In the genomic region with DNA sequence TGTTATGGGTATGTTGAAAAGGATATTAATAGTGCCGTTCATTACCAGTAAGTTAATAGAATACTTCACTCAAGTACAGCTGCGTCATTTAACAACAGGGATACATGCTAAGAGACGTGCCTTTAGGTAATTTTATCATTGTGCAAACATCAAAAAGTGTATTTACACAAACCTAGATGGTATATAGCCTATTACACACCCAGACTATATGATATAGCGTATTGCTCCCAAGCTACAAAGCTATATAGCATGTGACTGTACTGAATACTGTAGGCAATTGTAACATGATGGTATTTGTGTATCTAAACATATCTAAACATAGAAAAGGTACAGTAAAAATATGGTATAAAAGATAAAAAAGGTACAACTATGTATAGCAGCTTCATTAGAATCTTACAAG, we compare ENCODE assay signal across 25 cellular contexts. TPM values are rescaled to one million over a fixed set of nuclear protein-coding genes. Genes with fewer than 3 reads are reported as not detected.
DNase-seq lines count a peak whose midpoint lies in the region; ATAC-seq, FAIRE-seq and TF ChIP-seq lines count a peak whose summit lies in the region.
"Had no signal": no experiment of that assay in that cellular context is flagged by ENCODE, and none has a peak within 500 bp of the region (broad histone marks: within the 10 kb centered on the region; RNA-seq: fewer than 3 reads in every experiment).

No MANE protein-coding gene starts in this region.

- H3K27ac ChIP-seq in A549 (no peak overlapping the region), PC-3 (ENCODE audit: low read length) (no peak overlapping the region), neural progenitor cell (no peak overlapping the region)
- H3K27ac ChIP-seq: 22Rv1, BLaER1 had no signal

- H2AFZ ChIP-seq in PC-3 (ENCODE audit: low read length) (no peak overlapping the region), neural progenitor cell (replicated peaks) (no peak overlapping the region)

- POLR2A ChIA-PET in A549 (lab: Yijun Ruan, JAX): no interaction called here
- POLR2A ChIA-PET in PC-3 (lab: Charles Lee; ENCODE audit: unreplicated experiment): interaction anchor here (0.6 kb wide), 1 partner anchor 486 kb away, joined by 4 read pairs; no protein-coding TSS in a partner anchor

- CTCF ChIA-PET in A549 (lab: Yijun Ruan, JAX): interaction anchor here (0.6 to 3.0 kb wide), 17 partner anchors 8 to 1717 kb away, joined by 3 to 17 read pairs (median 5); a partner anchor contains a TSS
- CTCF ChIA-PET in PC-3 (lab: Charles Lee): interaction anchor here (0.6 to 2.0 kb wide), 3 partner anchors 11 to 366 kb away, joined by 3 to 15 read pairs (median 10); a partner anchor contains a TSS
- CTCF ChIA-PET in Calu3 (lab: Charles Lee): interaction anchor here (0.9 to 2.1 kb wide), 2 partner anchors 147 to 359 kb away, joined by 3 to 10 read pairs; no protein-coding TSS in a partner anchor

- H3K4me2 ChIP-seq in A549 (no peak overlapping the region), PC-3 (ENCODE audit: low read length) (no peak overlapping the region), neural progenitor cell (no peak overlapping the region)
- H3K4me2 ChIP-seq: BLaER1 had no signal

- no peaks in the 10 kb centered on the region for H3K9me3 ChIP-seq in A549
- no peaks in the 10 kb centered on the region for H3K9me3 ChIP-seq in PC-3 (ENCODE audit: low read length)
- H3K9me3 ChIP-seq in mucosa of descending colon: peaks cover 1% of the 10 kb centered on the region
- H3K9me3 ChIP-seq in neural progenitor cell (ENCODE audit: low read depth): peaks cover 3% of the 10 kb centered on the region
- H3K9me3 ChIP-seq: BE2C, BLaER1 had no signal

- H3K4me3 Mint-ChIP-seq in Calu3 (ENCODE audit: low read depth, unreplicated experiment) (no peak overlapping the region), neural progenitor cell (no peak overlapping the region)
- H3K4me3 Mint-ChIP-seq: CD14-positive monocyte; CD4-positive, alpha-beta memory T cell; CD4-positive, CD25-positive, alpha-beta regulatory T cell; CD8-positive, alpha-beta memory T cell had no signal

- FAIRE-seq in A549 (lab: Jason Lieb, UNC): peak; percentile 7
- FAIRE-seq: D721Med, GM12892, GM18507 had no signal

- H3K27me3 ChIP-seq in PC-3 (ENCODE audit: low read length) (peaks cover 15% of the 10 kb centered on the region), neural progenitor cell (no peaks in the 10 kb centered on the region)
- H3K27me3 ChIP-seq: BE2C, BLaER1 had no signal

- 3% methylated on average over 4 of the region's 4 CpGs for WGBS in A549 (ENCODE audit: missing lambda C conversion rate)

- H3K4me3 ChIP-seq in A549: no peak overlapping the region
- no peak overlapping the region for H3K4me3 ChIP-seq in PC-3 (ENCODE audit: low read length)
- no peak overlapping the region for H3K4me3 ChIP-seq in mucosa of descending colon
- H3K4me3 ChIP-seq in neural progenitor cell: no peak overlapping the region
- H3K4me3 ChIP-seq: BLaER1, GM12878 had no signal

- H3K36me3 Mint-ChIP-seq in Calu3 (ENCODE audit: insufficient read depth, unreplicated experiment) (no peaks in the 10 kb centered on the region), neural progenitor cell (no peaks in the 10 kb centered on the region)
- H3K36me3 Mint-ChIP-seq: CD14-positive monocyte; CD4-positive, alpha-beta memory T cell; CD4-positive, CD25-positive, alpha-beta regulatory T cell; CD8-positive, alpha-beta memory T cell had no signal

- no peak for DNase-seq in A549 (ENCODE audit: low read depth in 1 of 2, low spot score in 1 of 2)
- DNase-seq in PC-3: no peak
- DNase-seq in left colon: no peak
- no peak for DNase-seq in mucosa of descending colon
- no peak for DNase-seq in KBM-7
- DNase-seq in Calu3: no peak
- no peak for DNase-seq in nucleus accumbens (lab: John Stamatoyannopoulos, UW)
- no peak for DNase-seq in neural progenitor cell (ENCODE audit: low spot score)
- DNase-seq: BE2C; C1 segment of cervical spinal cord; CD4-positive, alpha-beta memory T cell; CD4-positive, CD25-positive, alpha-beta regulatory T cell; CD8-positive, alpha-beta memory T cell; COR-L47; DMS153; DMS79; DND-41; GDM1 had no signal

- no peaks in the 10 kb centered on the region for H3K4me1 Mint-ChIP-seq in Calu3 (ENCODE audit: low read depth, unreplicated experiment)
- H3K4me1 Mint-ChIP-seq in neural progenitor cell: no peaks in the 10 kb centered on the region
- H3K4me1 Mint-ChIP-seq: CD14-positive monocyte; CD4-positive, alpha-beta memory T cell; CD4-positive, CD25-positive, alpha-beta regulatory T cell; CD8-positive, alpha-beta memory T cell had no signal

- H3K4me1 ChIP-seq in A549: no peaks in the 10 kb centered on the region
- no peaks in the 10 kb centered on the region for H3K4me1 ChIP-seq in PC-3 (ENCODE audit: insufficient read depth, low read length)
- peaks cover 5% of the 10 kb centered on the region for H3K4me1 ChIP-seq in mucosa of descending colon (ENCODE audit: low read depth)
- H3K4me1 ChIP-seq in neural progenitor cell: no peaks in the 10 kb centered on the region
- H3K4me1 ChIP-seq: BE2C, BLaER1 had no signal

- H3K9me3 Mint-ChIP-seq in Calu3 (ENCODE audit: low read depth, unreplicated experiment) (peaks cover 2% of the 10 kb centered on the region), neural progenitor cell (no peaks in the 10 kb centered on the region)
- H3K9me3 Mint-ChIP-seq: CD4-positive, CD25-positive, alpha-beta regulatory T cell; CD8-positive, alpha-beta memory T cell had no signal

- TF ChIP-seq EP300 in A549 (IDR thresholded peaks at IDR 0.05): no peak

- in situ Hi-C loops in KBM-7 (cut with MboI; ENCODE audit: low pct_unique_long_range_greater_than_20kb, low sequenced_read_pairs): no loop called here

- H4K20me1 ChIP-seq in PC-3 (ENCODE audit: low read length): no peaks in the 10 kb centered on the region
- no peaks in the 10 kb centered on the region for H4K20me1 ChIP-seq in neural progenitor cell (ENCODE audit: low read depth)
- H4K20me1 ChIP-seq: BLaER1 had no signal

- TF ChIP-seq CTCF in A549 (IDR thresholded peaks at IDR 0.05): no peak
- TF ChIP-seq CTCF in PC-3 (conservative IDR thresholded peaks at IDR 0.05; ENCODE audit: low read depth, low read length): no peak
- no peak for TF ChIP-seq CTCF in mucosa of descending colon (IDR thresholded peaks at IDR 0.05)
- TF ChIP-seq CTCF in Calu3 (IDR thresholded peaks at IDR 0.05; ENCODE audit: unreplicated experiment): no peak
- TF ChIP-seq CTCF in neural progenitor cell (IDR thresholded peaks at IDR 0.05): no peak

- H3K27me3 Mint-ChIP-seq in Calu3 (ENCODE audit: unreplicated experiment): no peaks in the 10 kb centered on the region
- H3K27me3 Mint-ChIP-seq in neural progenitor cell (ENCODE audit: insufficient read depth, low read depth): no peaks in the 10 kb centered on the region
- H3K27me3 Mint-ChIP-seq: CD8-positive, alpha-beta memory T cell had no signal

- no peak for TF ChIP-seq RAD21 in A549 (conservative IDR thresholded peaks at IDR 0.05 in 1 of 2, IDR thresholded peaks at IDR 0.05 in 1 of 2)

- H3K27ac Mint-ChIP-seq in Calu3 (ENCODE audit: unreplicated experiment) (no peak overlapping the region), neural progenitor cell (no peak overlapping the region)
- H3K27ac Mint-ChIP-seq: CD14-positive monocyte; CD4-positive, alpha-beta memory T cell; CD4-positive, CD25-positive, alpha-beta regulatory T cell; CD8-positive, alpha-beta memory T cell had no signal

- BruUV-seq in PC-3 (replicated peaks; lab: Mats Ljungman, UMichigan) (no TSS peak), Calu3 (replicated peaks; lab: Mats Ljungman, UMichigan) (no TSS peak)

- H3K36me3 ChIP-seq in PC-3 (ENCODE audit: low read depth, low read length) (no peaks in the 10 kb centered on the region), mucosa of descending colon (ENCODE audit: low read depth) (no peaks in the 10 kb centered on the region), neural progenitor cell (no peaks in the 10 kb centered on the region)
- H3K36me3 ChIP-seq: BE2C, BLaER1 had no signal

- no peak; a peak in 1 of 6 replicates for ATAC-seq in A549
- ATAC-seq in PC-3: peak; percentile 9
- ATAC-seq in left colon: peak; percentile 99
- ATAC-seq in mucosa of descending colon: peak; percentile 94

- H3F3A ChIP-seq in PC-3 (ENCODE audit: low read length, unreplicated experiment) (no peaks in the 10 kb centered on the region), neural progenitor cell (ENCODE audit: low read depth) (no peaks in the 10 kb centered on the region)

- no peaks in the 10 kb centered on the region for H3K79me2 ChIP-seq in PC-3 (ENCODE audit: low read length)
- H3K79me2 ChIP-seq in neural progenitor cell (ENCODE audit: low read depth): no peaks in the 10 kb centered on the region

- no peak for TF ChIP-seq POLR2A in A549 (IDR thresholded peaks at IDR 0.05; ENCODE audit: low read length)

- intact Hi-C loops in PC-3 (cut with micrococcal nuclease) (loop anchor here (1.0 to 10.0 kb wide), 12 partner anchors 114 to 1469 kb away; no protein-coding TSS in a partner anchor), left colon (cut with DNase I, micrococcal nuclease) (no loop called here), mucosa of descending colon (cut with DNase I, micrococcal nuclease) (no loop called here), Calu3 (cut with micrococcal nuclease; ENCODE audit: unreplicated experiment) (loop anchor here (1.0 to 5.0 kb wide), 4 partner anchors 359 to 1154 kb away; no protein-coding TSS in a partner anchor)

- no peaks in the 10 kb centered on the region for H3K9me2 ChIP-seq in PC-3 (replicated peaks; ENCODE audit: low read length)

- H3K9ac ChIP-seq in PC-3 (ENCODE audit: low read length) (no peak overlapping the region), neural progenitor cell (no peak overlapping the region)
- H3K9ac ChIP-seq: BLaER1 had no signal

TF ChIP-seq in A549, 52 proteins besides CTCF, POLR2A, EP300 and RAD21 (continues in another document):
- TF ChIP-seq MAFK (IDR thresholded peaks at IDR 0.05; ENCODE audit: partially characterized antibody) (no peak), KDM5A (IDR thresholded peaks at IDR 0.05) (no peak)

RNA-seq across cellular contexts. Expression of a gene that starts 11.1 kb away (rescaled TPM):
- polyA plus RNA-seq in A549 (2011; rRNA removed) (0.04 TPM in 1 of 2 replicates, not detected in the other), A549 (2017; fragmentation: RNase III; extraction: RNeasy Plus Mini Kit Qiagen cat#74134 plus additional on column Dnase treatment) (not detected in 3 replicates)
- polyA plus RNA-seq in A549 (2012; cell fraction: cytosol; rRNA removed): not detected in 2 replicates
- polyA plus RNA-seq in A549 (2012; cell fraction: nucleus; rRNA removed): 0.04 TPM in 1 of 2 replicates, not detected in the other
- polyA minus RNA-seq in A549 (2011; rRNA and poly(A)+ RNA removed): 0.63 TPM in 1 of 2 replicates, not detected in the other
- total RNA-seq in PC-3 (2014; rRNA removed) (6.3 and 7.4 TPM in 2 replicates), left colon (10 to 100 TPM; 17.2 TPM), mucosa of descending colon (10 to 100 TPM; 17.1 to 55.6 (median 21.1) TPM), Calu3 (2022) (0.21 and 0.81 TPM in 2 replicates), neural progenitor cell (ENCODE audit: low replicate concordance) (22.7 and 26.4 TPM in 2 replicates)
- total RNA-seq: CD8-positive, alpha-beta memory T cell had no signal
- polyA plus RNA-seq: CD14-positive monocyte; CD4-positive, alpha-beta memory T cell; CD4-positive, CD25-positive, alpha-beta regulatory T cell; CD8-positive, alpha-beta memory T cell had no signal

Comparison
In these comparisons a context has a peak if more than half of its experiments do, and no peak if none do; other contexts are left out.
1. ATAC-seq: peak in PC-3 (single experiment), left colon (single experiment) and mucosa of descending colon (single experiment); none in A549 (0 of 2).
2. intact Hi-C loops: an anchor here in PC-3 (1.0 to 10.0 kb wide) and Calu3 (1.0 to 5.0 kb wide); none called in left colon and mucosa of descending colon.